In the genomic region with DNA sequence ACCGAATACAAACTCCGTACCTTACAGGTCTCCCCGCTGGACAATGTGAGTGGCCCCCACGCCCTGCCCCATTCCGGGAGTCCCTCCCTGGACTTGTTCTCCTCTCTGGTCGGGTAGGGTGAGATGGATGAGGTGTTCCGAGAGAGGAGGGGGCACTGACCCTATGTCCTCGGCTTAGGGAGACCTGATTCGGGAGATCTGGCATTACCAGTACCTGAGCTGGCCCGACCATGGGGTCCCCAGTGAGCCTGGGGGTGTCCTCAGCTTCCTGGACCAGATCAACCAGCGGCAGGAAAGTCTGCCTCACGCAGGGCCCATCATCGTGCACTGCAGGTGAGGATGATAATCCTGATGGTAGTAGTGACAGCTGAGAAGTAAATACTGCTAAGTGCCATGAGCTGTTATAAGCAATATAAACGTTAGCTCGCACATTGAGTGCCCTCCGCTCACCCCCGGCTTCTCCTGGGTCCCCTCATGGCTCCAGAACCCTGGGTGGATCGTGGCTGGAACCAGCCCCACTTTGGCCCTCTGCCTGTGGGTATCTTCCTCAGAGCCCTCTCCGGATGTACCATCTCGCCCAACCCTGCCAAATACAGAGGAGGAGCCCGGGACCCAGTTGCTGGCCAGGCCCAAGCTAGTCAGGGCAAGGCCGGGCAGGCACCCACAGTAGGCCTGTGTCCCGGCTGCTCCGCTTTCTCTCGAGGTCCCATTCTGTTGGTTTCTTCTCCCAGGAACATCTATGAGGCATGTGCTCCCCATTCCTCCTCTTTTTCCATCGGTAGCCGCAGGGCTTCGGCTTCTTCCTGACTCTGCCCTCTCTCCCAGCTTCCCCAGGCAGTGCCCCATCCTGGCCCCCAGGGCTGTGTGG, we compare ENCODE assay signal across 16 cellular contexts. TPM values are rescaled to one million over a fixed set of nuclear protein-coding genes. Genes with fewer than 3 reads are reported as not detected.
DNase-seq lines count a peak whose midpoint lies in the region; ATAC-seq and TF ChIP-seq lines count a peak whose summit lies in the region.
"Had no signal": no experiment of that assay in that cellular context is flagged by ENCODE, and none has a peak within 500 bp of the region (broad histone marks: within the 10 kb centered on the region; RNA-seq: fewer than 3 reads in every experiment).

No MANE protein-coding gene starts in this region.

- H3K36me3 ChIP-seq in Karpas-422 (ENCODE audit: insufficient read depth, low read length): peaks cover 27% of the 10 kb centered on the region; the same call in 1 of the 2 replicates
- H3K36me3 ChIP-seq in neutrophil: peaks cover 85% of the 10 kb centered on the region

- H3K27me3 ChIP-seq in Karpas-422 (ENCODE audit: low read length): no peaks in the 10 kb centered on the region
- H3K27me3 ChIP-seq in neutrophil: no peaks in the 10 kb centered on the region

- ATAC-seq in GM18873 (IDR thresholded peaks at IDR 0.05; ENCODE audit: low FRiP score, unreplicated experiment) (no peak), HG02970 (IDR thresholded peaks at IDR 0.05; ENCODE audit: low FRiP score, unreplicated experiment) (no peak), HG02973 (IDR thresholded peaks at IDR 0.05; ENCODE audit: unreplicated experiment) (no peak)
- ATAC-seq: esophagus mucosa, K562 had no signal

- peak overlapping the region; percentile 83 for H3K4me2 ChIP-seq in Karpas-422 (ENCODE audit: low read depth, low read length, poor library complexity, severe bottlenecking)

- no peak for DNase-seq in Karpas-422
- DNase-seq in caudate nucleus (lab: John Stamatoyannopoulos, UW): no peak
- no peak for DNase-seq in OCI-M1 (lab: John Stamatoyannopoulos, UW)
- DNase-seq: amniotic stem cell, DMS53, NCI-H510A, T-helper 9 cell had no signal

- no peaks in the 10 kb centered on the region for H3K9me2 ChIP-seq in Karpas-422 (replicated peaks; ENCODE audit: insufficient read depth, low read length)

- TF ChIP-seq CTCF in neutrophil (IDR thresholded peaks at IDR 0.05): no peak

- no peaks in the 10 kb centered on the region for H3K9me3 ChIP-seq in Karpas-422 (ENCODE audit: low read length)
- no peaks in the 10 kb centered on the region for H3K9me3 ChIP-seq in neutrophil

- H3K9ac ChIP-seq in Karpas-422 (ENCODE audit: low read length): peak overlapping the region; percentile 50

- peak overlapping the region; percentile 37; the same call in 1 of the 2 replicates for H3K4me3 ChIP-seq in GM08714 (ENCODE audit: low read length)
- H3K4me3 ChIP-seq in Karpas-422 (ENCODE audit: low read length): peak overlapping the region; percentile 43; the same call in 1 of the 2 replicates
- peak overlapping the region; percentile 53 to 88 for H3K4me3 ChIP-seq in neutrophil (ENCODE audit: low read depth in 1 of 2, low read length in 1 of 2)
- H3K4me3 ChIP-seq: K562 had no signal

- H3K27ac ChIP-seq in Karpas-422 (ENCODE audit: low read length): peak overlapping the region; percentile 84
- H3K27ac ChIP-seq in caudate nucleus (ENCODE audit: low read depth, low read length): peak overlapping the region; percentile 59
- peak overlapping the region; percentile 99 for H3K27ac ChIP-seq in neutrophil

- H3K4me1 ChIP-seq in Karpas-422 (ENCODE audit: low read length): peaks cover 94% of the 10 kb centered on the region
- H3K4me1 ChIP-seq in neutrophil (ENCODE audit: control insufficient read depth in 1 of 2, insufficient read depth in 1 of 2, low read depth in 1 of 2, low read length in 1 of 2): peaks cover 91 to 99% of the 10 kb centered on the region in 2 experiments

- H2AFZ ChIP-seq in Karpas-422 (ENCODE audit: low read length): no peak overlapping the region

- peaks cover 10% of the 10 kb centered on the region for H3K79me2 ChIP-seq in Karpas-422 (ENCODE audit: low read length)

- H4K20me1 ChIP-seq in Karpas-422 (ENCODE audit: insufficient read depth, low read depth, low read length): peaks cover 26% of the 10 kb centered on the region; the same call in 1 of the 2 replicates

RNA-seq across cellular contexts. Expression of gene PTPN6, which starts 6.8 kb away (rescaled TPM):
- 411 and 673 TPM in 2 replicates for total RNA-seq in Karpas-422 (2014; rRNA removed; shearing (Covaris generic); ENCODE audit: low replicate concordance)

RNA-seq across cellular contexts. Expression of gene PHB2, which starts 12.5 kb away (rescaled TPM):
- 353 and 644 TPM in 2 replicates for total RNA-seq in Karpas-422 (2014; rRNA removed; shearing (Covaris generic); ENCODE audit: low replicate concordance)

RNA-seq across cellular contexts. Expression of gene EMG1, which starts 12.7 kb away (rescaled TPM):
- 56.6 and 71.1 TPM in 2 replicates for total RNA-seq in Karpas-422 (2014; rRNA removed; shearing (Covaris generic); ENCODE audit: low replicate concordance)

RNA-seq across cellular contexts. Expression of gene C12orf57, which starts 14.2 kb away (rescaled TPM):
- total RNA-seq in Karpas-422 (2014; rRNA removed; shearing (Covaris generic); ENCODE audit: low replicate concordance): 264 and 402 TPM in 2 replicates

RNA-seq across cellular contexts. Expression of gene RNU7-1, which starts 14.4 kb away (rescaled TPM):
- total RNA-seq in Karpas-422 (2014; rRNA removed; shearing (Covaris generic); ENCODE audit: low replicate concordance): not detected in 2 replicates
- total RNA-seq: esophagus mucosa, K562, lower leg skin, subcutaneous adipose tissue had no signal
